8 cellular contexts compared by ENCODE assay signal in genomic region chr1:161530671-161531609, GRCh38. TPM values are rescaled to one million over a fixed set of nuclear protein-coding genes. Genes with fewer than 3 reads are reported as not detected.
A peak's percentile ranks its signal among the peaks of the same experiment; 100 is the strongest.
DNase-seq lines count a peak whose midpoint lies in the region; ATAC-seq and TF ChIP-seq lines count a peak whose summit lies in the region.
"Not testable (repeated sequence)": the region's sequence is repeated elsewhere in the genome, so short reads cannot be mapped to it uniquely, and the experiment has no call there.

No MANE protein-coding gene starts in this region.

- H3K36me3 ChIP-seq in kidney epithelial cell (ENCODE audit: control insufficient read depth, insufficient read depth, low read length), result not testable (repeated sequence)

- ATAC-seq in GM19324 (IDR thresholded peaks at IDR 0.05; ENCODE audit: low FRiP score, unreplicated experiment) (peak; percentile 68), HG03442 (IDR thresholded peaks at IDR 0.05; ENCODE audit: unreplicated experiment) (peak; percentile 57)

- H3K27me3 ChIP-seq in kidney epithelial cell (ENCODE audit: control insufficient read depth, insufficient read depth, low read length), result not testable (repeated sequence)

- not testable (repeated sequence) for TF ChIP-seq CTCF in AG10803 (conservative IDR thresholded peaks at IDR 0.05; ENCODE audit: low read length); choroid plexus epithelial cell (conservative IDR thresholded peaks at IDR 0.05; ENCODE audit: low read depth, low read length); kidney epithelial cell (IDR thresholded peaks at IDR 0.05; ENCODE audit: insufficient read depth, low read length, poor library complexity, severe bottlenecking)

- H3K4me3 ChIP-seq in AG10803 (ENCODE audit: low read length) (peak overlapping the region; percentile 73), choroid plexus epithelial cell (ENCODE audit: low read depth, low read length) (peak overlapping the region; percentile 68), kidney epithelial cell (ENCODE audit: low read depth, low read length) (peak overlapping the region; percentile 65)

- DNase-seq in AG10803 (ENCODE audit: low read depth) (peak; percentile 95), NCI-H524 (lab: John Stamatoyannopoulos, UW) (peak; percentile 60 to 90), choroid plexus epithelial cell (ENCODE audit: low read depth) (peak; percentile 97), kidney epithelial cell (ENCODE audit: low read depth) (peak; percentile 70)
- DNase-seq in activated CD4-positive, alpha-beta T cell treated with anti-CD3 and anti-CD28 coated beads for 4 hours, result peak; percentile 87 to 90
- DNase-seq in stimulated activated CD4-positive, alpha-beta T cell treated with anti-CD3 and anti-CD28 coated beads, Interleukin-15, amount 100 ng/mL, for 1 hour (ENCODE audit: low read depth in 1 of 2, low spot score in 1 of 2), result peak; percentile 81 to 93

RNA-seq across cellular contexts. Expression of gene HSPA6, which starts 6.6 kb away (rescaled TPM):
- 0.84 TPM in 1 of 2 replicates, not detected in the other for total RNA-seq in kidney epithelial cell

RNA-seq across cellular contexts. Expression of gene FCGR3A, which starts 18.7 kb away (rescaled TPM):
- 0.79 TPM in 1 of 2 replicates, not detected in the other for total RNA-seq in kidney epithelial cell

RNA-seq across cellular contexts. Expression of gene FCGR2A, which starts 25.7 kb away (rescaled TPM):
- total RNA-seq in kidney epithelial cell, result 0.04 and 0.48 TPM in 2 replicates

Comparison
In these comparisons a context has a peak if more than half of its experiments do, and no peak if none do; other contexts are left out.
1. Peak in every context shown above with its lines: DNase-seq, ATAC-seq and H3K4me3 ChIP-seq.